ENCODE assay signal across 2 cellular contexts in genomic region chr22:32244547-32244946, GRCh38.
TF ChIP-seq lines count a peak whose summit lies in the region.

No MANE protein-coding gene starts in this region.

TF ChIP-seq in HepG2, 621 proteins besides CTCF, POLR2A, EP300 and RAD21:
- TF ChIP-seq ZNF770 (CRISPR knock-in tag; IDR thresholded peaks at IDR 0.05) (peak; percentile 91), PHB2 (IDR thresholded peaks at IDR 0.05; ENCODE audit: partially characterized antibody) (no peak), ATF7 (IDR thresholded peaks at IDR 0.05) (no peak), ATF7 (CRISPR knock-in tag; IDR thresholded peaks at IDR 0.05) (no peak), HDAC1 (CRISPR knock-in tag; IDR thresholded peaks at IDR 0.05) (no peak)

TF ChIP-seq in A549, 52 proteins besides CTCF, POLR2A, EP300 and RAD21:
- no peak for TF ChIP-seq HEYL (CRISPR knock-in tag; IDR thresholded peaks at IDR 0.05)
- TF ChIP-seq PHF8 (IDR thresholded peaks at IDR 0.05; ENCODE audit: borderline replicate concordance, low read depth) = no peak
- TF ChIP-seq E2F6 (IDR thresholded peaks at IDR 0.05; ENCODE audit: borderline replicate concordance, low read depth) = no peak
- TF ChIP-seq ESRRA (IDR thresholded peaks at IDR 0.05; ENCODE audit: borderline replicate concordance, low read length) = no peak
- no peak for TF ChIP-seq JUN (IDR thresholded peaks at IDR 0.05)
- TF ChIP-seq GATA3 (IDR thresholded peaks at IDR 0.05; ENCODE audit: borderline replicate concordance) = no peak
- no peak for TF ChIP-seq JUNB (IDR thresholded peaks at IDR 0.05)
- TF ChIP-seq NR3C1 (IDR thresholded peaks at IDR 0.05) = no peak
- TF ChIP-seq BHLHE40 (IDR thresholded peaks at IDR 0.05; ENCODE audit: low read depth, low read length) = no peak
- TF ChIP-seq FOSL2 (IDR thresholded peaks at IDR 0.05) = no peak
- TF ChIP-seq FOSL2 (CRISPR knock-in tag; IDR thresholded peaks at IDR 0.05) = no peak
